ENCODE assay signal across 1 cellular context in genomic region chrX:39550795-39551361, GRCh38.
TF ChIP-seq lines count a peak whose summit lies in the region.

No MANE protein-coding gene starts in this region.

TF ChIP-seq in K562, 482 proteins besides CTCF, POLR2A, EP300 and RAD21 (continues in another document):
- TF ChIP-seq MTF1 (CRISPR knock-in tag; IDR thresholded peaks at IDR 0.05; ENCODE audit: borderline replicate concordance) (no peak), STAT5B (CRISPR knock-in tag; IDR thresholded peaks at IDR 0.05) (no peak), KDM1A (IDR thresholded peaks at IDR 0.05) (peak in 1 of 2 experiments; percentile 65; a peak in 2 of 4 replicates), ZMIZ1 (IDR thresholded peaks at IDR 0.05; ENCODE audit: low read depth in 2 of 2, low read length in 2 of 2) (peak in 1 of 2 experiments; percentile 44; a peak in 1 of 4 replicates), CBFA2T3 (IDR thresholded peaks at IDR 0.05) (peak; percentile 92), SMAD4 (CRISPR knock-in tag; conservative IDR thresholded peaks at IDR 0.05) (peak; percentile 99), POLR2AphosphoS5 (IDR thresholded peaks at IDR 0.05; ENCODE audit: control insufficient read depth, insufficient read depth, low read depth, low read length) (peak; percentile 41; the same call in 1 of the 2 replicates), TFAP4 (CRISPR knock-in tag; IDR thresholded peaks at IDR 0.05; ENCODE audit: borderline replicate concordance) (peak; percentile 53; the same call in 1 of the 2 replicates), ZNF449 (CRISPR knock-in tag; IDR thresholded peaks at IDR 0.05) (no peak), STAG1 (CRISPR knock-in tag; IDR thresholded peaks at IDR 0.05; ENCODE audit: borderline replicate concordance) (no peak), CREB3L1 (IDR thresholded peaks at IDR 0.05; ENCODE audit: borderline replicate concordance, low read depth) (no peak), MTA2 (IDR thresholded peaks at IDR 0.05; ENCODE audit: low read depth) (peak; percentile 40; the same call in 1 of the 2 replicates), SMARCE1 (IDR thresholded peaks at IDR 0.05) (0 out of 2 replicates have a peak, but pooled peaks have one; percentile 26), ZBTB34 (CRISPR knock-in tag; IDR thresholded peaks at IDR 0.05) (no peak), THRB (CRISPR knock-in tag; conservative IDR thresholded peaks at IDR 0.05) (no peak), DPF2 (IDR thresholded peaks at IDR 0.05) (peak; percentile 57; the same call in 1 of the 2 replicates), CTBP1 (IDR thresholded peaks at IDR 0.05; ENCODE audit: borderline replicate concordance) (peak; percentile 83), TBL1XR1 (IDR thresholded peaks at IDR 0.05; ENCODE audit: low read length in 2 of 2) (peak in 1 of 2 experiments; percentile 65; a peak in 2 of 4 replicates), PBX2 (CRISPR knock-in tag; IDR thresholded peaks at IDR 0.05; ENCODE audit: low read depth) (no peak), PBX2 (tag; conservative IDR thresholded peaks at IDR 0.05; ENCODE audit: low read depth) (peak; percentile 76), PKNOX1 (IDR thresholded peaks at IDR 0.05) (peak; percentile 87), TRIM28 (IDR thresholded peaks at IDR 0.05) (0 out of 2 replicates have a peak, but pooled peaks have one; percentile 59), AFF4 (CRISPR knock-in tag; IDR thresholded peaks at IDR 0.05) (no peak), ZNF316 (IDR thresholded peaks at IDR 0.05) (0 out of 2 replicates have a peak, but pooled peaks have one; percentile 7), SMARCA4 (IDR thresholded peaks at IDR 0.05) (peak; percentile 57; the same call in 1 of the 2 replicates), ESRRB (CRISPR knock-in tag; IDR thresholded peaks at IDR 0.05; ENCODE audit: borderline replicate concordance) (no peak), ARID1B (IDR thresholded peaks at IDR 0.05) (peak; percentile 84), RCOR1 (IDR thresholded peaks at IDR 0.05; ENCODE audit: borderline replicate concordance in 1 of 2, low read depth in 2 of 2, low read length in 2 of 2) (peak in 1 of 2 experiments; percentile 81; a peak in 2 of 4 replicates), CBFA2T2 (conservative IDR thresholded peaks at IDR 0.05) (peak; percentile 85), FOXK2 (conservative IDR thresholded peaks at IDR 0.05 in 1 of 2, IDR thresholded peaks at IDR 0.05 in 1 of 2; ENCODE audit: low read depth in 2 of 2) (peak; percentile 21 to 31; a peak in 1 of 4 replicates), CXXC5 (CRISPR knock-in tag; IDR thresholded peaks at IDR 0.05) (peak; percentile 24; the same call in 1 of the 2 replicates), TRIM24 (IDR thresholded peaks at IDR 0.05) (peak; percentile 73 to 85), EGR1 (conservative IDR thresholded peaks at IDR 0.05) (0 out of 2 replicates have a peak, but pooled peaks have one; percentile 13), NFIC (IDR thresholded peaks at IDR 0.05) (peak; percentile 55), MAX (CRISPR knock-in tag; IDR thresholded peaks at IDR 0.05) (no peak), FOXA3 (CRISPR knock-in tag; conservative IDR thresholded peaks at IDR 0.05 in 1 of 2, IDR thresholded peaks at IDR 0.05 in 1 of 2) (peak in 1 of 2 experiments; percentile 39; a peak in 1 of 4 replicates), ETV5 (CRISPR knock-in tag; IDR thresholded peaks at IDR 0.05; ENCODE audit: low read depth) (peak; percentile 37; the same call in 1 of the 2 replicates), SLC30A9 (CRISPR knock-in tag; IDR thresholded peaks at IDR 0.05) (no peak), CREM (IDR thresholded peaks at IDR 0.05; ENCODE audit: low read depth) (0 out of 2 replicates have a peak, but pooled peaks have one; percentile 15), NCOR1 (IDR thresholded peaks at IDR 0.05) (peak; percentile 90), STAT5A (IDR thresholded peaks at IDR 0.05; ENCODE audit: borderline replicate concordance, low read length) (peak; percentile 49; the same call in 1 of the 2 replicates), TAL1 (IDR thresholded peaks at IDR 0.05) (peak; percentile 83), ZNF174 (CRISPR knock-in tag; IDR thresholded peaks at IDR 0.05) (no peak), TCF7L2 (IDR thresholded peaks at IDR 0.05; ENCODE audit: low read depth, low read length) (no peak), HDAC3 (IDR thresholded peaks at IDR 0.05; ENCODE audit: borderline replicate concordance, partially characterized antibody) (peak; percentile 76), POLR2G (IDR thresholded peaks at IDR 0.05; ENCODE audit: low read depth, low read length) (no peak), TSC22D4 (tag; IDR thresholded peaks at IDR 0.05) (no peak), GATA2 (CRISPR knock-in tag; IDR thresholded peaks at IDR 0.05) (peak; percentile 72), MEIS2 (IDR thresholded peaks at IDR 0.05; ENCODE audit: partially characterized antibody) (peak; percentile 73)
